Comparison of ENCODE assay signal across 21 cellular contexts in genomic region chr1:230174041-230174440, GRCh38.
"Had no signal": no experiment of that assay in that cellular context is flagged by ENCODE, and none has a peak within 500 bp of the region (broad histone marks: within the 10 kb centered on the region; RNA-seq: fewer than 3 reads in every experiment).

No MANE protein-coding gene starts in this region.

- H3K36me3 ChIP-seq: brain microvascular endothelial cell had no signal

- H3K27me3 Mint-ChIP-seq: central memory CD8-positive, alpha-beta T cell; natural killer cell treated with Interleukin-12 subunit alpha and Interleukin-12 subunit beta and Interleukin-15 and Interleukin-18, amount 100 ng/mL, for 72 hours; progenitor cell of endocrine pancreas; stimulated activated naive CD8-positive, alpha-beta T cell treated with anti-CD3 and anti-CD28 coated beads, Interleukin-15, amount 100 ng/mL, for 72 hours had no signal

- FAIRE-seq: small intestine had no signal

- H3K27ac Mint-ChIP-seq: activated CD8-positive, alpha-beta T cell treated with anti-CD3 and anti-CD28 coated beads, Interleukin-2, amount 10 ng/mL, durations not matched to agents 7 days and 5 days; natural killer cell treated with Interleukin-12 subunit alpha and Interleukin-12 subunit beta and Interleukin-15 and Interleukin-18, amount 100 ng/mL, for 72 hours; progenitor cell of endocrine pancreas had no signal

- H3K27ac ChIP-seq: brain microvascular endothelial cell, foreskin keratinocyte, upper lobe of left lung had no signal

- ATAC-seq: activated CD8-positive, alpha-beta T cell treated with anti-CD3 and anti-CD28 coated beads, Interleukin-2, amount 10 ng/mL, durations not matched to agents 7 days and 5 days; foreskin keratinocyte; left ventricle myocardium superior; natural killer cell treated with Interleukin-12 subunit alpha and Interleukin-12 subunit beta and Interleukin-15 and Interleukin-18, amount 100 ng/mL, for 72 hours; right cardiac atrium; stimulated activated naive CD8-positive, alpha-beta T cell treated with anti-CD3 and anti-CD28 coated beads, Interleukin-15, amount 100 ng/mL, for 72 hours had no signal

- H3K9me3 ChIP-seq: upper lobe of left lung had no signal

- H3K4me3 Mint-ChIP-seq: activated CD8-positive, alpha-beta T cell treated with anti-CD3 and anti-CD28 coated beads, Interleukin-2, amount 10 ng/mL, durations not matched to agents 7 days and 5 days; central memory CD8-positive, alpha-beta T cell; natural killer cell treated with Interleukin-12 subunit alpha and Interleukin-12 subunit beta and Interleukin-15 and Interleukin-18, amount 100 ng/mL, for 72 hours; stimulated activated naive CD8-positive, alpha-beta T cell treated with anti-CD3 and anti-CD28 coated beads, Interleukin-15, amount 100 ng/mL, for 72 hours had no signal

- H3K36me3 Mint-ChIP-seq: natural killer cell treated with Interleukin-12 subunit alpha and Interleukin-12 subunit beta and Interleukin-15 and Interleukin-18, amount 100 ng/mL, for 72 hours had no signal

- H3K9me3 Mint-ChIP-seq: central memory CD8-positive, alpha-beta T cell; natural killer cell treated with Interleukin-12 subunit alpha and Interleukin-12 subunit beta and Interleukin-15 and Interleukin-18, amount 100 ng/mL, for 72 hours; stimulated activated naive CD8-positive, alpha-beta T cell treated with anti-CD3 and anti-CD28 coated beads, Interleukin-15, amount 100 ng/mL, for 72 hours had no signal

- H3K4me1 ChIP-seq: foreskin keratinocyte had no signal

- H3K4me3 ChIP-seq: upper lobe of left lung had no signal

- H3K27me3 ChIP-seq: brain microvascular endothelial cell, foreskin keratinocyte, upper lobe of left lung had no signal

- DNase-seq: activated CD4-positive, alpha-beta T cell treated with anti-CD3 and anti-CD28 coated beads for 48 hours; activated CD8-positive, alpha-beta T cell treated with anti-CD3 and anti-CD28 coated beads, Interleukin-2, amount 10 ng/mL, durations not matched to agents 7 days and 5 days; activated naive CD4-positive, alpha-beta T cell treated with anti-CD3 and anti-CD28 coated beads, Interleukin-2, amount 50 U/mL, for 16 hours; amniotic stem cell; brain microvascular endothelial cell; effector memory CD4-positive, alpha-beta T cell; foreskin keratinocyte; glutamatergic neuron; hypothalamus; left ventricle myocardium superior; mesenchymal stem cell; occipital lobe; right cardiac atrium; small intestine; stimulated activated CD4-positive, alpha-beta T cell treated with anti-CD3 and anti-CD28 coated beads, Interleukin-4, amount 100 ng/mL, for 24 hours; stimulated activated naive CD8-positive, alpha-beta T cell treated with anti-CD3 and anti-CD28 coated beads, Interleukin-15, amount 100 ng/mL, for 72 hours; T-helper 2 cell; upper lobe of left lung had no signal
